Comparison of ENCODE assay signal across 1 cellular context in the genomic region with DNA sequence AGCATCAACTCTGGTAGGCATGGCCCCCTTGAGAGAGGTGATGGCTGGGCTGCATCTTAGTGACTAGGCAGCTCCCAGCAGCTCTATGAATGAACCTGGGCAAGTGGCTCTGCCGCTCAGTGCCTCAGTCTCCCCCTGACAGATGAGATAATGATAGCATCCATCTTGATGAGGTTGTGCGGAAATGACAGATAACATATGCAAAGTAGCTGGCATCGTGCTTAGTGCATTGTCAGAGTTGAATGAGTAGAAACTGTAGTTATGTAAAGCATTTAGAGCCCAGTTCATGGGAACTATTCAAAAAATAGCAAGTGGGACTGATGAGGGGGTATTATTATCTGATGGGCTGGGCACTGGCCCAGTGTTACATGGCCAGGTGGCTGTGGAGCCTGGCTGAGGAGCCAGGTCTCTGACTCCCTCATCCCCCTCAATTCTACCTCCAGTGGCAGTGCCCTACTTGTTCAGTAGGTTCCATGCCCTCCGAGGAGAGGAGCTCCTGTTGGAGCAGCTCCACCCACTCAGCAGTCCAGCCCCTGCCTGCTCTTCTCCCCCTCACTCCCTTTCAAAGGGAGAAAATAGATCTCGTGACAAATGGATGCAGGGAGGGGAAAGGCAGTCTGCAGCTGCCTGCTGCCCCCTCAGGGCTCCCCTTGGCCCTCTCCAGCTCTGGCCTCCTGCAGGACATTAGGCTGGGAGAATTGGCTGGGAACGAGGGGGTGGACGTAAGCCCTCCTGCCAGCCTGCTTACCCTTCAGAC.
TF ChIP-seq lines count a peak whose summit lies in the region.

No MANE protein-coding gene starts in this region.

TF ChIP-seq in GM12878, 131 proteins besides CTCF, POLR2A, EP300 and RAD21 (continued from another document):
- TF ChIP-seq, protein P1, sequence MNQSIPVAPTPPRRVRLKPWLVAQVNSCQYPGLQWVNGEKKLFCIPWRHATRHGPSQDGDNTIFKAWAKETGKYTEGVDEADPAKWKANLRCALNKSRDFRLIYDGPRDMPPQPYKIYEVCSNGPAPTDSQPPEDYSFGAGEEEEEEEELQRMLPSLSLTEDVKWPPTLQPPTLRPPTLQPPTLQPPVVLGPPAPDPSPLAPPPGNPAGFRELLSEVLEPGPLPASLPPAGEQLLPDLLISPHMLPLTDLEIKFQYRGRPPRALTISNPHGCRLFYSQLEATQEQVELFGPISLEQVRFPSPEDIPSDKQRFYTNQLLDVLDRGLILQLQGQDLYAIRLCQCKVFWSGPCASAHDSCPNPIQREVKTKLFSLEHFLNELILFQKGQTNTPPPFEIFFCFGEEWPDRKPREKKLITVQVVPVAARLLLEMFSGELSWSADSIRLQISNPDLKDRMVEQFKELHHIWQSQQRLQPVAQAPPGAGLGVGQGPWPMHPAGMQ (IDR thresholded peaks at IDR 0.05; ENCODE audit: borderline replicate concordance) = no peak
- TF ChIP-seq, protein P2, sequence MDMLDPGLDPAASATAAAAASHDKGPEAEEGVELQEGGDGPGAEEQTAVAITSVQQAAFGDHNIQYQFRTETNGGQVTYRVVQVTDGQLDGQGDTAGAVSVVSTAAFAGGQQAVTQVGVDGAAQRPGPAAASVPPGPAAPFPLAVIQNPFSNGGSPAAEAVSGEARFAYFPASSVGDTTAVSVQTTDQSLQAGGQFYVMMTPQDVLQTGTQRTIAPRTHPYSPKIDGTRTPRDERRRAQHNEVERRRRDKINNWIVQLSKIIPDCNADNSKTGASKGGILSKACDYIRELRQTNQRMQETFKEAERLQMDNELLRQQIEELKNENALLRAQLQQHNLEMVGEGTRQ (IDR thresholded peaks at IDR 0.05; ENCODE audit: borderline replicate concordance, low read depth, low read length) = no peak
- TF ChIP-seq, protein P3, sequence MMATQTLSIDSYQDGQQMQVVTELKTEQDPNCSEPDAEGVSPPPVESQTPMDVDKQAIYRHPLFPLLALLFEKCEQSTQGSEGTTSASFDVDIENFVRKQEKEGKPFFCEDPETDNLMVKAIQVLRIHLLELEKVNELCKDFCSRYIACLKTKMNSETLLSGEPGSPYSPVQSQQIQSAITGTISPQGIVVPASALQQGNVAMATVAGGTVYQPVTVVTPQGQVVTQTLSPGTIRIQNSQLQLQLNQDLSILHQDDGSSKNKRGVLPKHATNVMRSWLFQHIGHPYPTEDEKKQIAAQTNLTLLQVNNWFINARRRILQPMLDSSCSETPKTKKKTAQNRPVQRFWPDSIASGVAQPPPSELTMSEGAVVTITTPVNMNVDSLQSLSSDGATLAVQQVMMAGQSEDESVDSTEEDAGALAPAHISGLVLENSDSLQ (IDR thresholded peaks at IDR 0.05) = peak; percentile 39; the same call in 1 of the 2 replicates
- no peak for TF ChIP-seq GATAD2B (conservative IDR thresholded peaks at IDR 0.05; ENCODE audit: low read depth)
- TF ChIP-seq RAD51 (IDR thresholded peaks at IDR 0.05) = no peak
- peak in 1 of 2 experiments; percentile 2; a peak in 1 of 3 replicates for TF ChIP-seq EGR1 (IDR thresholded peaks at IDR 0.05; ENCODE audit: borderline replicate concordance in 1 of 2, low read depth in 2 of 2, low read length in 2 of 2)
- TF ChIP-seq YY1 (IDR thresholded peaks at IDR 0.05; ENCODE audit: low read depth, low read length) = peak; percentile 65
- TF ChIP-seq, protein P4, sequence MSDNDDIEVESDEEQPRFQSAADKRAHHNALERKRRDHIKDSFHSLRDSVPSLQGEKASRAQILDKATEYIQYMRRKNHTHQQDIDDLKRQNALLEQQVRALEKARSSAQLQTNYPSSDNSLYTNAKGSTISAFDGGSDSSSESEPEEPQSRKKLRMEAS (IDR thresholded peaks at IDR 0.05; ENCODE audit: low read depth, low read length) = peak; percentile 20; the same call in 1 of the 2 replicates
- no peak for TF ChIP-seq KAT2A (conservative IDR thresholded peaks at IDR 0.05; ENCODE audit: control insufficient read depth, low read depth, low read length)
- TF ChIP-seq ZBED1 (IDR thresholded peaks at IDR 0.05; ENCODE audit: borderline replicate concordance) = no peak
- TF ChIP-seq PAX8 (IDR thresholded peaks at IDR 0.05) = no peak
- 0 out of 2 replicates have a peak, but pooled peaks have one; percentile 50 for TF ChIP-seq MTA3 (IDR thresholded peaks at IDR 0.05; ENCODE audit: borderline replicate concordance, low read length)
- TF ChIP-seq TAF1 (IDR thresholded peaks at IDR 0.05; ENCODE audit: borderline replicate concordance, low read depth, low read length) = no peak
TF ChIP-seq in GM12878: peak in this region for 6.
